Comparison of ENCODE assay signal across 19 cellular contexts in genomic region chr15:78018445-78018844, GRCh38. TPM values are rescaled to one million over a fixed set of nuclear protein-coding genes. Genes with fewer than 3 reads are reported as not detected.
DNase-seq lines count a peak whose midpoint lies in the region; ATAC-seq and TF ChIP-seq lines count a peak whose summit lies in the region.
"Had no signal": no experiment of that assay in that cellular context is flagged by ENCODE, and none has a peak within 500 bp of the region (broad histone marks: within the 10 kb centered on the region; RNA-seq: fewer than 3 reads in every experiment).

No MANE protein-coding gene starts in this region.

- no peaks in the 10 kb centered on the region for H3K27me3 Mint-ChIP-seq in activated CD4-positive, alpha-beta T cell treated with anti-CD3 and anti-CD28 coated beads, Interleukin-2, amount 10 ng/mL, durations not matched to agents 7 days and 5 days
- H3K27me3 Mint-ChIP-seq in activated CD4-positive, alpha-beta T cell treated with anti-CD3 and anti-CD28 coated beads, Interleukin-2, amount 10 ng/mL, durations not matched to agents 24 days and 14 days = no peaks in the 10 kb centered on the region
- peaks cover 3% of the 10 kb centered on the region for H3K27me3 Mint-ChIP-seq in neural progenitor cell (ENCODE audit: insufficient read depth, low read depth)
- H3K27me3 Mint-ChIP-seq: activated CD4-positive, alpha-beta memory T cell treated with anti-CD3 and anti-CD28 coated beads for 36 hours; brain had no signal

- H3K4me3 ChIP-seq in SK-N-MC (no peak overlapping the region), liver (ENCODE audit: low read depth in 1 of 3, low read length in 3 of 3) (no peak overlapping the region), stomach (no peak overlapping the region), neural progenitor cell (no peak overlapping the region)
- H3K4me3 ChIP-seq: dorsolateral prefrontal cortex had no signal

- peak overlapping the region; percentile 54 for H3K27ac Mint-ChIP-seq in activated CD4-positive, alpha-beta T cell treated with anti-CD3 and anti-CD28 coated beads, Interleukin-2, amount 10 ng/mL, durations not matched to agents 7 days and 5 days
- H3K27ac Mint-ChIP-seq in activated CD4-positive, alpha-beta T cell treated with anti-CD3 and anti-CD28 coated beads, Interleukin-2, amount 10 ng/mL, durations not matched to agents 24 days and 14 days = no peak overlapping the region
- no peak overlapping the region for H3K27ac Mint-ChIP-seq in neural progenitor cell
- H3K27ac Mint-ChIP-seq: activated CD4-positive, alpha-beta memory T cell treated with anti-CD3 and anti-CD28 coated beads for 36 hours; brain; nephron had no signal

- intact Hi-C loops in activated CD4-positive, alpha-beta T cell treated with anti-CD3 and anti-CD28 coated beads, Interleukin-2, amount 10 ng/mL, durations not matched to agents 24 days and 14 days (cut with micrococcal nuclease) = loop anchor here (5.0 kb wide), 1 partner anchor 84 kb away; no protein-coding TSS in a partner anchor
- intact Hi-C loops in stomach (cut with DNase I; ENCODE audit: low total_unique reads) = no loop called here

- TF ChIP-seq CTCF in liver (IDR thresholded peaks at IDR 0.05; ENCODE audit: low read depth, low read length, missing input control) = no peak
- no peak for TF ChIP-seq CTCF in stomach (IDR thresholded peaks at IDR 0.05)
- TF ChIP-seq CTCF in neural progenitor cell (IDR thresholded peaks at IDR 0.05) = no peak

- H3K4me3 Mint-ChIP-seq in activated CD4-positive, alpha-beta T cell treated with anti-CD3 and anti-CD28 coated beads, Interleukin-2, amount 10 ng/mL, durations not matched to agents 7 days and 5 days = no peak overlapping the region
- no peak overlapping the region for H3K4me3 Mint-ChIP-seq in activated CD4-positive, alpha-beta T cell treated with anti-CD3 and anti-CD28 coated beads, Interleukin-2, amount 10 ng/mL, durations not matched to agents 24 days and 14 days
- H3K4me3 Mint-ChIP-seq in neural progenitor cell = no peak overlapping the region
- H3K4me3 Mint-ChIP-seq: activated CD4-positive, alpha-beta memory T cell treated with anti-CD3 and anti-CD28 coated beads for 36 hours; brain; nephron had no signal

- H3K79me2 ChIP-seq in neural progenitor cell (ENCODE audit: low read depth) = no peaks in the 10 kb centered on the region

- no peaks in the 10 kb centered on the region for H3K27me3 ChIP-seq in liver (ENCODE audit: control insufficient read depth in 4 of 4, insufficient read depth in 4 of 4, low read length in 3 of 4)
- H3K27me3 ChIP-seq in stomach = no peaks in the 10 kb centered on the region
- no peaks in the 10 kb centered on the region for H3K27me3 ChIP-seq in neural progenitor cell
- H3K27me3 ChIP-seq: dorsolateral prefrontal cortex had no signal

- H3K9me3 Mint-ChIP-seq in activated CD4-positive, alpha-beta T cell treated with anti-CD3 and anti-CD28 coated beads, Interleukin-2, amount 10 ng/mL, durations not matched to agents 7 days and 5 days = no peaks in the 10 kb centered on the region
- H3K9me3 Mint-ChIP-seq in activated CD4-positive, alpha-beta T cell treated with anti-CD3 and anti-CD28 coated beads, Interleukin-2, amount 10 ng/mL, durations not matched to agents 24 days and 14 days = no peaks in the 10 kb centered on the region
- H3K9me3 Mint-ChIP-seq in neural progenitor cell = no peaks in the 10 kb centered on the region
- H3K9me3 Mint-ChIP-seq: activated CD4-positive, alpha-beta memory T cell treated with anti-CD3 and anti-CD28 coated beads for 36 hours; brain; nephron had no signal

- POLR2A ChIA-PET in activated CD4-positive, alpha-beta T cell treated with anti-CD3 and anti-CD28 coated beads, Interleukin-2, amount 10 ng/mL, durations not matched to agents 7 days and 5 days (lab: Charles Lee) = no interaction called here

- no peaks in the 10 kb centered on the region for H3K9me3 ChIP-seq in SK-N-MC (ENCODE audit: low read depth, low read length)
- no peaks in the 10 kb centered on the region for H3K9me3 ChIP-seq in liver (ENCODE audit: control insufficient read depth in 4 of 4, low read length in 3 of 4)
- H3K9me3 ChIP-seq in stomach = no peaks in the 10 kb centered on the region
- no peaks in the 10 kb centered on the region for H3K9me3 ChIP-seq in neural progenitor cell (ENCODE audit: low read depth)

- 27% methylated on average over 4 of the region's 4 CpGs for WGBS in liver
- 57 to 72% (median 64%) methylated on average over 4 of the region's 4 CpGs for WGBS in stomach, 5 donors

- no peak overlapping the region for H3K4me2 ChIP-seq in neural progenitor cell

- ATAC-seq in GM18907 (IDR thresholded peaks at IDR 0.05; ENCODE audit: unreplicated experiment) = no peak
- ATAC-seq: PC-3 had no signal

- CTCF ChIA-PET in activated CD4-positive, alpha-beta T cell treated with anti-CD3 and anti-CD28 coated beads, Interleukin-2, amount 10 ng/mL, durations not matched to agents 7 days and 5 days (lab: Charles Lee) = interaction anchor here (0.6 to 1.3 kb wide), 2 partner anchors 9 to 83 kb away, joined by 3 read pairs; no protein-coding TSS in a partner anchor

- no peaks in the 10 kb centered on the region for H3F3A ChIP-seq in neural progenitor cell (ENCODE audit: low read depth)

- no peak for DNase-seq in activated CD4-positive, alpha-beta T cell treated with anti-CD3 and anti-CD28 coated beads, Interleukin-2, amount 10 ng/mL, durations not matched to agents 7 days and 5 days
- DNase-seq in activated CD4-positive, alpha-beta T cell treated with anti-CD3 and anti-CD28 coated beads, Interleukin-2, amount 10 ng/mL, durations not matched to agents 24 days and 14 days = no peak
- DNase-seq in SK-N-MC (ENCODE audit: low read depth, low spot score) = no peak
- DNase-seq in stomach = no peak
- DNase-seq in middle frontal gyrus (ENCODE audit: extremely low spot score, low spot score) = no peak
- DNase-seq in neural progenitor cell (ENCODE audit: low spot score) = no peak
- DNase-seq: activated CD4-positive, alpha-beta memory T cell treated with anti-CD3 and anti-CD28 coated beads for 36 hours; activated gamma-delta T cell treated with Interleukin-2 at 50 U/mL for 16 hours; COR-L47; dorsolateral prefrontal cortex; hippocampal formation; NCI-H2081 treated with DMSO at 0.1 percent for 48 hours; NCI-H526 treated with DMSO at 0.1 percent for 48 hours; PC-3; retina had no signal

- H2AFZ ChIP-seq in neural progenitor cell (replicated peaks) = no peak overlapping the region

- H3K36me3 ChIP-seq in SK-N-MC (ENCODE audit: insufficient read depth, low read length) (peaks cover 86% of the 10 kb centered on the region), liver (ENCODE audit: control insufficient read depth in 4 of 4, insufficient read depth in 3 of 4, low read depth in 1 of 4, low read length in 3 of 4) (peaks cover 2 to 24% (median 22%) of the 10 kb centered on the region in 4 donors), stomach (peaks cover 32 to 83% (median 74%) of the 10 kb centered on the region in 4 donors), neural progenitor cell (no peaks in the 10 kb centered on the region)

- H3K36me3 Mint-ChIP-seq in activated CD4-positive, alpha-beta T cell treated with anti-CD3 and anti-CD28 coated beads, Interleukin-2, amount 10 ng/mL, durations not matched to agents 7 days and 5 days (ENCODE audit: low read depth) = peaks cover 60% of the 10 kb centered on the region
- H3K36me3 Mint-ChIP-seq in activated CD4-positive, alpha-beta T cell treated with anti-CD3 and anti-CD28 coated beads, Interleukin-2, amount 10 ng/mL, durations not matched to agents 24 days and 14 days (ENCODE audit: low read depth) = peaks cover 64% of the 10 kb centered on the region
- peaks cover 4% of the 10 kb centered on the region for H3K36me3 Mint-ChIP-seq in neural progenitor cell

- no peaks in the 10 kb centered on the region for H4K20me1 ChIP-seq in neural progenitor cell (ENCODE audit: low read depth)

- H3K27ac ChIP-seq in SK-N-MC (peak overlapping the region; percentile 64; the same call in 1 of the 2 replicates), liver (ENCODE audit: low read depth in 1 of 2, low read length in 2 of 2) (peak overlapping the region; percentile 69 to 81), stomach (peak overlapping the region in 4 of 5 donors; percentile 38 to 56 (median 46)), neural progenitor cell (no peak overlapping the region)

- TF ChIP-seq EP300 in stomach (IDR thresholded peaks at IDR 0.05) = no peak

- no peak overlapping the region for H3K9ac ChIP-seq in SK-N-MC (ENCODE audit: insufficient read length)
- H3K9ac ChIP-seq in liver (ENCODE audit: low read depth in 1 of 2, low read length in 2 of 2) = peak overlapping the region; percentile 21 to 88
- H3K9ac ChIP-seq in neural progenitor cell = no peak overlapping the region

- TF ChIP-seq RAD21 in liver (IDR thresholded peaks at IDR 0.05) = peak; percentile 21 to 38

- H3K4me1 ChIP-seq in liver (ENCODE audit: control insufficient read depth in 4 of 4, insufficient read depth in 4 of 4, low read length in 3 of 4) (peaks cover 9 to 70% (median 60%) of the 10 kb centered on the region in 4 donors), stomach (peaks cover 9 to 57% (median 26%) of the 10 kb centered on the region in 4 donors), neural progenitor cell (no peaks in the 10 kb centered on the region)

- TF ChIP-seq POLR2A in stomach (IDR thresholded peaks at IDR 0.05) = no peak

- peaks cover 28% of the 10 kb centered on the region for H3K4me1 Mint-ChIP-seq in activated CD4-positive, alpha-beta T cell treated with anti-CD3 and anti-CD28 coated beads, Interleukin-2, amount 10 ng/mL, durations not matched to agents 7 days and 5 days
- peaks cover 25% of the 10 kb centered on the region for H3K4me1 Mint-ChIP-seq in activated CD4-positive, alpha-beta T cell treated with anti-CD3 and anti-CD28 coated beads, Interleukin-2, amount 10 ng/mL, durations not matched to agents 24 days and 14 days
- H3K4me1 Mint-ChIP-seq in neural progenitor cell = no peaks in the 10 kb centered on the region

TF ChIP-seq in liver, 16 proteins besides CTCF, POLR2A, EP300 and RAD21 (continues in another document):
- peak; percentile 88 to 91 for TF ChIP-seq HNF4A (conservative IDR thresholded peaks at IDR 0.05)
- peak; percentile 58 for TF ChIP-seq MAX (IDR thresholded peaks at IDR 0.05)
- peak; percentile 88 for TF ChIP-seq SP1 (IDR thresholded peaks at IDR 0.05)

RNA-seq across cellular contexts. Expression of gene TBC1D2B, which starts 59.1 kb away (rescaled TPM):
- 10 to 100 TPM; 77.2 to 83.7 TPM for total RNA-seq in activated CD4-positive, alpha-beta T cell treated with anti-CD3 and anti-CD28 coated beads, Interleukin-2, amount 10 ng/mL, durations not matched to agents 7 days and 5 days
- 56.8 and 62.3 TPM in 2 replicates for total RNA-seq in activated CD4-positive, alpha-beta T cell treated with anti-CD3 and anti-CD28 coated beads, Interleukin-2, amount 10 ng/mL, durations not matched to agents 24 days and 14 days
- total RNA-seq in liver = 100 to 1,000 TPM in 1 of 2 donors, 1 to 10 TPM in 1; 8.4 to 119 TPM
- 10 to 100 TPM; 18.7 to 25.2 TPM for polyA plus RNA-seq in liver
- total RNA-seq in stomach = 10 to 100 TPM; 38.2 to 61.7 (median 58.3) TPM
- 10 to 100 TPM in 2 of 3 donors, 1 to 10 TPM in 1; 9.3 to 12.4 (median 11.7) TPM for polyA plus RNA-seq in stomach
- total RNA-seq in neural progenitor cell (ENCODE audit: low replicate concordance) = 11.7 and 18.6 TPM in 2 replicates

Comparison
In these comparisons a context has a peak if more than half of its experiments do, and no peak if none do; other contexts are left out.
1. H3K9ac ChIP-seq: peak in liver (2 of 2); none in SK-N-MC (single experiment) and neural progenitor cell (single experiment).